Comparison of ENCODE assay signal across 18 cellular contexts in genomic region chr2:216464104-216464720, GRCh38.
"Had no signal": no experiment of that assay in that cellular context is flagged by ENCODE, and none has a peak within 500 bp of the region (broad histone marks: within the 10 kb centered on the region; RNA-seq: fewer than 3 reads in every experiment).

No MANE protein-coding gene starts in this region.

- ATAC-seq: activated CD4-positive, CD25-positive, alpha-beta regulatory T cell treated with anti-CD3 and anti-CD28 coated beads, Interleukin-2, amount 50 U/mL, for 24 hours; activated CD8-positive, alpha-beta T cell treated with anti-CD3 and anti-CD28 coated beads, Interleukin-2, amount 10 ng/mL, durations not matched to agents 7 days and 5 days; activated T-cell treated with anti-CD3 and anti-CD28 coated beads, Interleukin-2, amount 50 U/mL, for 4 hours; stimulated activated naive B cell treated with anti-CD40 and anti-IgM and Interleukin-4, amounts not matched to agents 10 μg/mL and 1 μg/mL and 100 μg/mL, for 72 hours; T-cell had no signal

- H3K4me1 Mint-ChIP-seq: activated CD4-positive, alpha-beta T cell treated with anti-CD3 and anti-CD28 coated beads, Interleukin-2, amount 10 ng/mL, durations not matched to agents 7 days and 5 days; mesothelial cell of epicardium; stimulated activated naive B cell treated with anti-CD40 and anti-IgM and Interleukin-4, amounts not matched to agents 10 μg/mL and 1 μg/mL and 100 μg/mL, for 72 hours; T-cell had no signal

- H3K4me3 Mint-ChIP-seq: activated CD4-positive, alpha-beta T cell treated with anti-CD3 and anti-CD28 coated beads, Interleukin-2, amount 10 ng/mL, durations not matched to agents 7 days and 5 days; activated CD8-positive, alpha-beta T cell treated with anti-CD3 and anti-CD28 coated beads, Interleukin-2, amount 10 ng/mL, durations not matched to agents 7 days and 5 days; activated T-cell treated with anti-CD3 and anti-CD28 coated beads, Interleukin-2, amount 50 U/mL, for 4 hours; mesothelial cell of epicardium; nephron; stimulated activated naive B cell treated with anti-CD40 and anti-IgM and Interleukin-4, amounts not matched to agents 10 μg/mL and 1 μg/mL and 100 μg/mL, for 72 hours; T-cell had no signal

- DNase-seq: activated CD4-positive, alpha-beta T cell treated with anti-CD3 and anti-CD28 coated beads, Interleukin-2, amount 10 ng/mL, durations not matched to agents 7 days and 5 days; activated CD8-positive, alpha-beta T cell treated with anti-CD3 and anti-CD28 coated beads, Interleukin-2, amount 10 ng/mL, durations not matched to agents 7 days and 5 days; activated effector memory CD4-positive, alpha-beta T cell treated with anti-CD3 and anti-CD28 coated beads, Interleukin-2, amount 50 U/mL, for 16 hours; activated naive CD4-positive, alpha-beta T cell treated with anti-CD3 and anti-CD28 coated beads, Interleukin-2, amount 50 U/mL, for 16 hours; activated T-cell treated with anti-CD3 and anti-CD28 coated beads, Interleukin-2, amount 50 U/mL, for 4 hours; cerebellar nuclear complex; cortex of kidney; sigmoid colon; spleen; stimulated activated naive B cell treated with anti-CD40 and anti-IgM and Interleukin-4, amounts not matched to agents 10 μg/mL and 1 μg/mL and 100 μg/mL, for 72 hours; T-cell; T1000 had no signal

- H3K9me3 Mint-ChIP-seq: activated CD4-positive, alpha-beta T cell treated with anti-CD3 and anti-CD28 coated beads, Interleukin-2, amount 10 ng/mL, durations not matched to agents 7 days and 5 days; activated T-cell treated with anti-CD3 and anti-CD28 coated beads, Interleukin-2, amount 50 U/mL, for 4 hours; mesothelial cell of epicardium; nephron; T-cell had no signal

- H3K27ac Mint-ChIP-seq: activated CD4-positive, alpha-beta T cell treated with anti-CD3 and anti-CD28 coated beads, Interleukin-2, amount 10 ng/mL, durations not matched to agents 7 days and 5 days; activated CD8-positive, alpha-beta T cell treated with anti-CD3 and anti-CD28 coated beads, Interleukin-2, amount 10 ng/mL, durations not matched to agents 7 days and 5 days; mesothelial cell of epicardium; nephron; stimulated activated naive B cell treated with anti-CD40 and anti-IgM and Interleukin-4, amounts not matched to agents 10 μg/mL and 1 μg/mL and 100 μg/mL, for 72 hours; T-cell had no signal

- H3K9me3 ChIP-seq: ascending aorta, sigmoid colon, spleen had no signal

- H3K4me1 ChIP-seq: ascending aorta, parathyroid adenoma, sigmoid colon, spleen had no signal

- H3K27me3 Mint-ChIP-seq: activated CD4-positive, alpha-beta T cell treated with anti-CD3 and anti-CD28 coated beads, Interleukin-2, amount 10 ng/mL, durations not matched to agents 7 days and 5 days; stimulated activated naive B cell treated with anti-CD40 and anti-IgM and Interleukin-4, amounts not matched to agents 10 μg/mL and 1 μg/mL and 100 μg/mL, for 72 hours; T-cell had no signal

- H3K4me3 ChIP-seq: ascending aorta, lung, sigmoid colon, spleen had no signal

- H3K27me3 ChIP-seq: ascending aorta, sigmoid colon, spleen had no signal

- H3K27ac ChIP-seq: ascending aorta, parathyroid adenoma, sigmoid colon, spleen had no signal
